25 cellular contexts compared by ENCODE assay signal in genomic region chr2:66601624-66602023, GRCh38.
"Had no signal": no experiment of that assay in that cellular context is flagged by ENCODE, and none has a peak within 500 bp of the region (broad histone marks: within the 10 kb centered on the region; RNA-seq: fewer than 3 reads in every experiment).

No MANE protein-coding gene starts in this region.

- DNase-seq: activated B cell treated with CpG ODN at 0.5 μM for 24 hours; activated CD4-positive, alpha-beta memory T cell treated with anti-CD3 and anti-CD28 coated beads for 36 hours; activated CD4-positive, alpha-beta T cell treated with anti-CD3 and anti-CD28 coated beads, Interleukin-2, amount 10 ng/mL, durations not matched to agents 7 days and 5 days; activated CD8-positive, alpha-beta memory T cell treated with anti-CD3 and anti-CD28 coated beads for 24 hours; activated gamma-delta T cell; activated naive CD4-positive, alpha-beta T cell treated with anti-CD3 and anti-CD28 coated beads for 36 hours; activated T-cell treated with anti-CD3 and anti-CD28 coated beads, Interleukin-2, amount 50 U/mL, for 48 hours; brain microvascular endothelial cell; caudate nucleus; MV-4-11; NCI-H1092 treated with DMSO at 0.1 percent for 48 hours; NCI-H1417 treated with DMSO at 0.1 percent for 48 hours; NCI-H1694; NCI-H2029; NCI-H2107; NCI-H345; NCI-H510A; NCI-H526 treated with DMSO at 0.1 percent for 48 hours; NCI-H82; SIG-M5; T-cell; T-helper 2 cell; T1000 had no signal

- H3K9me3 Mint-ChIP-seq: activated CD4-positive, alpha-beta memory T cell treated with anti-CD3 and anti-CD28 coated beads for 36 hours; activated CD4-positive, alpha-beta T cell treated with anti-CD3 and anti-CD28 coated beads, Interleukin-2, amount 10 ng/mL, durations not matched to agents 7 days and 5 days; activated naive CD4-positive, alpha-beta T cell treated with anti-CD3 and anti-CD28 coated beads for 36 hours had no signal

- H3K4me3 Mint-ChIP-seq: activated B cell treated with CpG ODN at 0.5 μM for 24 hours; activated CD4-positive, alpha-beta memory T cell treated with anti-CD3 and anti-CD28 coated beads for 36 hours; activated CD4-positive, alpha-beta T cell treated with anti-CD3 and anti-CD28 coated beads, Interleukin-2, amount 10 ng/mL, durations not matched to agents 7 days and 5 days; activated naive CD4-positive, alpha-beta T cell treated with anti-CD3 and anti-CD28 coated beads for 36 hours; activated naive CD8-positive, alpha-beta T cell; activated T-helper 17 cell treated with anti-CD3 and anti-CD28 coated beads, Interleukin-2, amount 50 U/mL, for 72 hours; T-cell had no signal

- H3K27me3 Mint-ChIP-seq: activated CD4-positive, alpha-beta memory T cell treated with anti-CD3 and anti-CD28 coated beads for 36 hours; activated CD4-positive, alpha-beta T cell treated with anti-CD3 and anti-CD28 coated beads, Interleukin-2, amount 10 ng/mL, durations not matched to agents 7 days and 5 days; activated T-helper 17 cell treated with anti-CD3 and anti-CD28 coated beads, Interleukin-2, amount 50 U/mL, for 72 hours; T-cell had no signal

- H3K27ac ChIP-seq: brain microvascular endothelial cell had no signal

- H3K27ac Mint-ChIP-seq: activated B cell treated with CpG ODN at 0.5 μM for 24 hours; activated CD4-positive, alpha-beta memory T cell treated with anti-CD3 and anti-CD28 coated beads for 36 hours; activated CD4-positive, alpha-beta T cell treated with anti-CD3 and anti-CD28 coated beads, Interleukin-2, amount 10 ng/mL, durations not matched to agents 7 days and 5 days; activated naive CD4-positive, alpha-beta T cell treated with anti-CD3 and anti-CD28 coated beads for 36 hours; activated naive CD8-positive, alpha-beta T cell; activated T-helper 17 cell treated with anti-CD3 and anti-CD28 coated beads, Interleukin-2, amount 50 U/mL, for 72 hours; T-cell had no signal

- H3K4me1 Mint-ChIP-seq: activated B cell treated with CpG ODN at 0.5 μM for 24 hours; activated CD4-positive, alpha-beta T cell treated with anti-CD3 and anti-CD28 coated beads, Interleukin-2, amount 10 ng/mL, durations not matched to agents 7 days and 5 days; activated T-helper 17 cell treated with anti-CD3 and anti-CD28 coated beads, Interleukin-2, amount 50 U/mL, for 72 hours; T-cell had no signal

- H3K27me3 ChIP-seq: brain microvascular endothelial cell had no signal

- H3K36me3 Mint-ChIP-seq: activated CD4-positive, alpha-beta memory T cell treated with anti-CD3 and anti-CD28 coated beads for 36 hours; activated naive CD8-positive, alpha-beta T cell; T-cell had no signal

- ATAC-seq: activated T-helper 17 cell treated with anti-CD3 and anti-CD28 coated beads, Interleukin-2, amount 50 U/mL, for 72 hours; T-cell had no signal

- H3K36me3 ChIP-seq: brain microvascular endothelial cell had no signal
